In the genomic region with DNA sequence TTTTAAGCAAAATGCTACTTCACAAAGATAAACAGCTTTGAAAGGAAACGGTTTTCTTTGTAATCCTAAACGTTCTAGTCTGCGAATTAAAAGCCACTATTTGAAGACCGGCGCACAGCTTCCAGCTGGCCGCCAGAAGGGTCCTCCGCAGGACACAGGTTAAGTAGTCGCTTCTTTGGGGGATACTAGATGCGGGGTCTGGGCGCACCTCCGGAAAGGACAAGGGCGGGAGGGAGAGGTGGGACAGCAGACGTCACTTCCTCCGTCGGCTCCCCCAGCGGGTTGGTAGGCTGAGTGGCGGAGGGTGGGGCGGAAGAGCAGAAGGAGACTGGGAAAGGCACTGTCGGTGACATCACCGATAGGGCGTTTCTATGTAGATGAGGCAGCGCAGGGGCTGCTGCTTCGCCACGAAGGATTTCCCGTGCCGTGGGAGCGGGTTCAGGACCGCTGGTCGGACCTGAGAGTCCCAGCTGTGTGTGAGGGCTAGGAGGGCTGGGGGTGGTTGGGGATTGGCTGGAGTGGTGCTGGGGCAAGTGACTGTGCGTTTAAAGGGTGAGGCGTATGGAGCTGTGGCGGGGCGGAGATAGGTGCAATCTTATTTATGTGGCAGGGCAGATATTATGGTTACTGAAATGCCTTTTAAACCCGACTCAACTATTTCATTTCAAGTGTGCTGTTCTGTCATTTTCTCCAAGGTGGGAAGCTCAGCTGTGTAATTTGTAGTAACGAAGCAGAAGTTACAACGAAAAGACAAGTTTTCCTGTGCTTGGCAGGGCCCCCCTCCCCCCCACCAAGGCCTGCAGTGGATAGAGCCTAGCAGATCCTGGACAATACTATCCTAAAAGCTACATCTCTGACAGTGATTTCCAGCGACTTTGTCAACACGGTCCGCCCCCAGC, we compare ENCODE assay signal across 8 cellular contexts.
DNase-seq lines count a peak whose midpoint lies in the region; ATAC-seq lines count a peak whose summit lies in the region.
"Not testable (repeated sequence)": the region's sequence is repeated elsewhere in the genome, so short reads cannot be mapped to it uniquely, and the experiment has no call there.

No MANE protein-coding gene starts in this region.

- DNase-seq in CD8-positive, alpha-beta memory T cell, result peak; percentile 35 to 87 (median 70)
- DNase-seq in NCI-H524 (lab: John Stamatoyannopoulos, UW) (peak; percentile 70 to 81), dedifferentiated amniotic fluid mesenchymal stem cell (ENCODE audit: extremely low spot score) (peak; percentile 15), left colon (peak; percentile 75 to 77)
- peak; percentile 82 for DNase-seq in activated CD4-positive, alpha-beta T cell treated with anti-CD3 and anti-CD28 coated beads for 36 hours
- peak; percentile 81 for DNase-seq in stimulated activated CD4-positive, alpha-beta T cell treated with anti-CD3 and anti-CD28 coated beads, Interleukin-15, amount 100 ng/mL, for 24 hours

- not testable (repeated sequence) for H3K9me3 ChIP-seq in CD8-positive, alpha-beta memory T cell (ENCODE audit: low read length)

- intact Hi-C loops in activated CD4-positive, alpha-beta T cell treated with anti-CD3 and anti-CD28 coated beads for 36 hours (cut with DNase I, micrococcal nuclease), result loop anchor here in 1 of 2 experiments (1.0 kb wide), 1 partner anchor 10 kb away; no protein-coding TSS in a partner anchor
- intact Hi-C loops in left colon (cut with DNase I, micrococcal nuclease), result not testable (repeated sequence)

- not testable (repeated sequence) for H3K9me3 Mint-ChIP-seq in CD8-positive, alpha-beta memory T cell; activated CD4-positive, alpha-beta T cell treated with anti-CD3 and anti-CD28 coated beads for 36 hours (ENCODE audit: low read depth)

- H3K4me1 ChIP-seq in CD8-positive, alpha-beta memory T cell (ENCODE audit: insufficient read depth, low read length), result not testable (repeated sequence)

- H3K27me3 Mint-ChIP-seq in CD8-positive, alpha-beta memory T cell; activated CD4-positive, alpha-beta T cell treated with anti-CD3 and anti-CD28 coated beads for 36 hours: not testable (repeated sequence)

- not testable (repeated sequence) for H3K36me3 ChIP-seq in CD8-positive, alpha-beta memory T cell (ENCODE audit: insufficient read depth, low read length)

- H3K4me3 ChIP-seq in CD8-positive, alpha-beta memory T cell (ENCODE audit: low read length), result peak overlapping the region; percentile 49

- H3K27ac Mint-ChIP-seq in CD8-positive, alpha-beta memory T cell, result peak overlapping the region; percentile 96 to 100 (median 100)
- H3K27ac Mint-ChIP-seq in activated CD4-positive, alpha-beta T cell treated with anti-CD3 and anti-CD28 coated beads for 36 hours, result peak overlapping the region; percentile 99

- H3K4me1 Mint-ChIP-seq in CD8-positive, alpha-beta memory T cell, result peaks cover 9 to 12% (median 11%) of the 10 kb centered on the region in 3 donors
- peaks cover 11% of the 10 kb centered on the region for H3K4me1 Mint-ChIP-seq in activated CD4-positive, alpha-beta T cell treated with anti-CD3 and anti-CD28 coated beads for 36 hours

- not testable (repeated sequence) for H3K27me3 ChIP-seq in CD8-positive, alpha-beta memory T cell (ENCODE audit: insufficient read depth, low read length, poor library complexity, severe bottlenecking)

- H3K36me3 Mint-ChIP-seq in CD8-positive, alpha-beta memory T cell; activated CD4-positive, alpha-beta T cell treated with anti-CD3 and anti-CD28 coated beads for 36 hours (ENCODE audit: low read depth): not testable (repeated sequence)

- peak overlapping the region; percentile 86 for H3K27ac ChIP-seq in CD8-positive, alpha-beta memory T cell (ENCODE audit: low read depth, low read length)

- H3K4me3 Mint-ChIP-seq in CD8-positive, alpha-beta memory T cell, result peak overlapping the region; percentile 88 to 99 (median 96)
- H3K4me3 Mint-ChIP-seq in activated CD4-positive, alpha-beta T cell treated with anti-CD3 and anti-CD28 coated beads for 36 hours, result peak overlapping the region; percentile 76

- CTCF ChIA-PET in CD8-positive, alpha-beta memory T cell (lab: Charles Lee); activated CD4-positive, alpha-beta T cell treated with anti-CD3 and anti-CD28 coated beads for 36 hours (lab: Charles Lee): not testable (repeated sequence)

- POLR2A ChIA-PET in CD8-positive, alpha-beta memory T cell (lab: Charles Lee), result not testable (repeated sequence)
- POLR2A ChIA-PET in activated CD4-positive, alpha-beta T cell treated with anti-CD3 and anti-CD28 coated beads for 36 hours (lab: Charles Lee), result interaction anchor here (0.8 to 1.3 kb wide), 8 partner anchors 10 to 1947 kb away, joined by 3 to 93 read pairs (median 6); no protein-coding TSS in a partner anchor

- ATAC-seq in GM19438 (IDR thresholded peaks at IDR 0.05; ENCODE audit: low read depth, unreplicated experiment) (peak; percentile 98), HG03520 (IDR thresholded peaks at IDR 0.05; ENCODE audit: unreplicated experiment) (peak; percentile 90), left colon (peak; percentile 95)
- ATAC-seq in activated CD4-positive, alpha-beta T cell treated with anti-CD3 and anti-CD28 coated beads for 36 hours, result peak; percentile 90

Comparison
In these comparisons a context has a peak if more than half of its experiments do, and no peak if none do; other contexts are left out.
1. Peak in every context shown above with its lines: DNase-seq, ATAC-seq, H3K4me3 ChIP-seq and H3K27ac ChIP-seq.
2. DNase-seq: peak in every context shown above with its lines; median percentile 82 in activated CD4-positive, alpha-beta T cell treated with anti-CD3 and anti-CD28 coated beads for 36 hours; 81 in stimulated activated CD4-positive, alpha-beta T cell treated with anti-CD3 and anti-CD28 coated beads, Interleukin-15, amount 100 ng/mL, for 24 hours; 76 in left colon; 76 in NCI-H524; 70 in CD8-positive, alpha-beta memory T cell; 15 in dedifferentiated amniotic fluid mesenchymal stem cell.